1 cellular context compared by ENCODE assay signal in the genomic region with DNA sequence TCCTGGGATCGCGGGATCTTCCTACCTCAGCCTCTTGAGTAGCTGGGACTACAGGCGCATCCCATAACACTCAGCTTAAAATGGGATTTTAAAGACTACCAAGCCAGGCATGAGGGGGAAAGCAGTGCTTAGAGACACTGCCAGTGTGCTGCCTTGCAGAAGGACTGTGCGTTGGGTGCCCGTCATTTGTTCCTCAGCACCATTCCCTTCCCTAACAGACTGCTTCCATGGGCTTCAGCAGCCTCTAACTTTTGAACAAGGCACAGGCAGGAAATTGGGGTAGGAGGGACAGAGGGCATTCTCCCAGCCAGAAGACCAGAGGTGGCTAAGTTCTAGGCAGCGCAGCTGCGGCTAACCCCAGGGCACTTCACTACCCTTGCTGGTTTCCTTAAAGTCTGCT.
TF ChIP-seq lines count a peak whose summit lies in the region.

No MANE protein-coding gene starts in this region.

TF ChIP-seq in WTC11, 78 proteins besides CTCF, POLR2A, EP300 and RAD21 (continued from another document):
- TF ChIP-seq, protein P1, sequence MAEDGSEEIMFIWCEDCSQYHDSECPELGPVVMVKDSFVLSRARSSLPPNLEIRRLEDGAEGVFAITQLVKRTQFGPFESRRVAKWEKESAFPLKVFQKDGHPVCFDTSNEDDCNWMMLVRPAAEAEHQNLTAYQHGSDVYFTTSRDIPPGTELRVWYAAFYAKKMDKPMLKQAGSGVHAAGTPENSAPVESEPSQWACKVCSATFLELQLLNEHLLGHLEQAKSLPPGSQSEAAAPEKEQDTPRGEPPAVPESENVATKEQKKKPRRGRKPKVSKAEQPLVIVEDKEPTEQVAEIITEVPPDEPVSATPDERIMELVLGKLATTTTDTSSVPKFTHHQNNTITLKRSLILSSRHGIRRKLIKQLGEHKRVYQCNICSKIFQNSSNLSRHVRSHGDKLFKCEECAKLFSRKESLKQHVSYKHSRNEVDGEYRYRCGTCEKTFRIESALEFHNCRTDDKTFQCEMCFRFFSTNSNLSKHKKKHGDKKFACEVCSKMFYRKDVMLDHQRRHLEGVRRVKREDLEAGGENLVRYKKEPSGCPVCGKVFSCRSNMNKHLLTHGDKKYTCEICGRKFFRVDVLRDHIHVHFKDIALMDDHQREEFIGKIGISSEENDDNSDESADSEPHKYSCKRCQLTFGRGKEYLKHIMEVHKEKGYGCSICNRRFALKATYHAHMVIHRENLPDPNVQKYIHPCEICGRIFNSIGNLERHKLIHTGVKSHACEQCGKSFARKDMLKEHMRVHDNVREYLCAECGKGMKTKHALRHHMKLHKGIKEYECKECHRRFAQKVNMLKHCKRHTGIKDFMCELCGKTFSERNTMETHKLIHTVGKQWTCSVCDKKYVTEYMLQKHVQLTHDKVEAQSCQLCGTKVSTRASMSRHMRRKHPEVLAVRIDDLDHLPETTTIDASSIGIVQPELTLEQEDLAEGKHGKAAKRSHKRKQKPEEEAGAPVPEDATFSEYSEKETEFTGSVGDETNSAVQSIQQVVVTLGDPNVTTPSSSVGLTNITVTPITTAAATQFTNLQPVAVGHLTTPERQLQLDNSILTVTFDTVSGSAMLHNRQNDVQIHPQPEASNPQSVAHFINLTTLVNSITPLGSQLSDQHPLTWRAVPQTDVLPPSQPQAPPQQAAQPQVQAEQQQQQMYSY (CRISPR knock-in tag; IDR thresholded peaks at IDR 0.05): no peak
- TF ChIP-seq ATF1 (CRISPR knock-in tag; IDR thresholded peaks at IDR 0.05) (no peak), SMAD4 (CRISPR knock-in tag; IDR thresholded peaks at IDR 0.05) (no peak), MYBL2 (CRISPR knock-in tag; IDR thresholded peaks at IDR 0.05) (no peak), ZNF396 (CRISPR knock-in tag; IDR thresholded peaks at IDR 0.05; ENCODE audit: borderline replicate concordance) (no peak), OVOL2 (CRISPR knock-in tag; IDR thresholded peaks at IDR 0.05; ENCODE audit: borderline replicate concordance) (no peak), TEAD4 (CRISPR knock-in tag; IDR thresholded peaks at IDR 0.05) (no peak), ZNF671 (CRISPR knock-in tag; IDR thresholded peaks at IDR 0.05) (no peak), ZNF232 (CRISPR knock-in tag; IDR thresholded peaks at IDR 0.05) (no peak), CBFB (CRISPR knock-in tag; IDR thresholded peaks at IDR 0.05; ENCODE audit: low read depth) (no peak), ZNF219 (CRISPR knock-in tag; IDR thresholded peaks at IDR 0.05; ENCODE audit: borderline replicate concordance) (no peak), ATF2 (CRISPR knock-in tag; IDR thresholded peaks at IDR 0.05; ENCODE audit: borderline replicate concordance, low read depth) (no peak)
- TF ChIP-seq, protein P2, sequence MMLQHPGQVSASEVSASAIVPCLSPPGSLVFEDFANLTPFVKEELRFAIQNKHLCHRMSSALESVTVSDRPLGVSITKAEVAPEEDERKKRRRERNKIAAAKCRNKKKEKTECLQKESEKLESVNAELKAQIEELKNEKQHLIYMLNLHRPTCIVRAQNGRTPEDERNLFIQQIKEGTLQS (CRISPR knock-in tag; conservative IDR thresholded peaks at IDR 0.05): no peak
